ENCODE assay signal across 11 cellular contexts in the genomic region with DNA sequence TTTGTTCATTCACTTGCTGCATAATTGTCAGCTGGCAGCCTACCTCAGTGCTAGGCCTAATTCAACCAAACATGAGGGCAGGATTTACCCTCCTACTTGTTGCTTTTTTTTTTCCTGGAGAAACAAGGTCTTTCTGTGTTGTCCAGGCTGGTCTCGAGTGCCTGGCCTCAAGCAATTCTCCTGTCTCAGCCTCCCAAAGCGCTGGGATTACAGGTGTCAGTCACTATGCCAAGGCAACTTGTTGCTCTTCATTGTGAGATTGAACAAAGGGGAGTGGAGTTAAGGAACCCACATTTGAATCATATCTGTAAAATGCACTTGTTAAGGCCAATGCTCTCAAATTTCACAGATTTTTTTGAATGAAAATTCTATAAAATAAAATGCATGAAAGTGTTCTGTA.
"Had no signal": no experiment of that assay in that cellular context is flagged by ENCODE, and none has a peak within 500 bp of the region (broad histone marks: within the 10 kb centered on the region; RNA-seq: fewer than 3 reads in every experiment).

No MANE protein-coding gene starts in this region.

- H3K27ac ChIP-seq: adrenal gland, ascending aorta, body of pancreas, brain microvascular endothelial cell, breast epithelium, cardiac muscle cell had no signal

- H3K4me1 ChIP-seq: adrenal gland, ascending aorta, body of pancreas, breast epithelium had no signal

- H3K9me3 ChIP-seq: ascending aorta, body of pancreas, breast epithelium had no signal

- H3K36me3 ChIP-seq: adrenal gland, ascending aorta, brain microvascular endothelial cell, breast epithelium, cardiac muscle cell had no signal

- H3K4me3 ChIP-seq: adrenal gland, ascending aorta, body of pancreas, breast epithelium, cardiac muscle cell had no signal

- ATAC-seq: activated naive CD4-positive, alpha-beta T cell treated with anti-CD3 and anti-CD28 coated beads, Interleukin-2, amount 50 U/mL, for 72 hours; activated naive CD8-positive, alpha-beta T cell treated with anti-CD3 and anti-CD28 coated beads, Interleukin-2, amount 50 U/mL, for 24 hours; activated T-cell treated with anti-CD3 and anti-CD28 coated beads, Interleukin-2, amount 50 U/mL, for 4 hours; activated T-cell treated with anti-CD3 and anti-CD28 coated beads, Interleukin-2, amount 50 U/mL, for 72 hours; activated T-helper 17 cell treated with anti-CD3 and anti-CD28 coated beads, Interleukin-2, amount 50 U/mL, for 72 hours; body of pancreas had no signal
